ENCODE assay signal across 1 cellular context in the genomic region with DNA sequence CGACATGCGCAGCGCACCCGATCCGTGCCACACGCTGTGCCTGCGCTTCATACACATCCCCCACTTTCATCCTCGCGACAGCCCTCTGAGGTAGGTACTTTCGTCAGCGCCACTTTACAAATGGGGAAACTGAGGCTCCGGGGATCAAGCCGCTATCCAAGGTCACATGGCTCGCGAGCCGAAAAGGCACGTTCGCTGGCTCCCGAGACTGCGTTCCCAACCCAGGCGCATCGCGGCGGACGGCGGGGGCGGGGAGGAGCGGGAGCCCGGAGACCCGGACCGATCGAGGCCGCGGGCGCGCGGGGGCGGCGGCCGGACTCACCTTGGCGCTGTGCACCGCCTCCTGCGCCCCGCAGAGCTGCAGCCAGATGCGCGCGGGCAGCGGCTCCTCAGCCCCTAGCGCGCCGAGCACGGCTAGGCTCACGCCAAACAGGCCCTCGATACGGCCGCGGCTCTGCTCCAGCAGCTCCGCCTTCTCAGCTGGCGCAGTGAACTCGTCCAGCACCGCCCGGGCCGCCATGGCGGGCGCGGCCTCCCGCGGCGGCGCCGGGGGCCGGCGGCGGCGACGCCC.
TF ChIP-seq lines count a peak whose summit lies in the region.

No MANE protein-coding gene starts in this region.

TF ChIP-seq in K562, 482 proteins besides CTCF, POLR2A, EP300 and RAD21 (continued from another document):
- TF ChIP-seq RBM39 (optimal IDR thresholded peaks at IDR 0.05; ENCODE audit: low read depth, low read length) (no peak), MNT (conservative IDR thresholded peaks at IDR 0.05) (peak in 1 of 2 experiments; percentile 68; a peak in 2 of 4 replicates), SMARCA5 (IDR thresholded peaks at IDR 0.05) (no peak), NR1H2 (CRISPR knock-in tag; IDR thresholded peaks at IDR 0.05) (no peak), THAP12 (CRISPR knock-in tag; IDR thresholded peaks at IDR 0.05) (0 out of 2 replicates have a peak, but pooled peaks have one; percentile 42), CBFB (CRISPR knock-in tag; IDR thresholded peaks at IDR 0.05) (no peak), COPS2 (conservative IDR thresholded peaks at IDR 0.05) (no peak), SAP30 (IDR thresholded peaks at IDR 0.05; ENCODE audit: borderline replicate concordance, insufficient read depth, low read depth, low read length, poor library complexity, severe bottlenecking) (peak; percentile 77), CCNT2 (IDR thresholded peaks at IDR 0.05; ENCODE audit: borderline replicate concordance, extremely low read depth, insufficient read length, low read depth, low read length) (peak; percentile 58), ZNF766 (CRISPR knock-in tag; conservative IDR thresholded peaks at IDR 0.05) (no peak), CBX1 (IDR thresholded peaks at IDR 0.05; ENCODE audit: low read depth) (peak; percentile 22; the same call in 1 of the 2 replicates), ZNF253 (CRISPR knock-in tag; conservative IDR thresholded peaks at IDR 0.05) (no peak), PRDM10 (IDR thresholded peaks at IDR 0.05; ENCODE audit: partially characterized antibody) (peak; percentile 78), E2F6 (IDR thresholded peaks at IDR 0.05; ENCODE audit: borderline replicate concordance in 1 of 2, extremely low read depth in 1 of 2, insufficient read depth in 1 of 2, insufficient read length in 1 of 2, low read depth in 1 of 2, low read length in 1 of 2, poor library complexity in 1 of 2, severe bottlenecking in 1 of 2) (peak in 1 of 2 experiments; percentile 5), CXXC5 (CRISPR knock-in tag; IDR thresholded peaks at IDR 0.05) (peak; percentile 36; the same call in 1 of the 2 replicates), ZBTB7A (IDR thresholded peaks at IDR 0.05; ENCODE audit: borderline replicate concordance, control insufficient read depth, low read depth, low read length) (peak; percentile 61; the same call in 1 of the 2 replicates), FIP1L1 (IDR thresholded peaks at IDR 0.05; ENCODE audit: low read depth, low read length, poor library complexity, severe bottlenecking) (peak; percentile 15), RB1 (IDR thresholded peaks at IDR 0.05; ENCODE audit: low read depth) (peak; percentile 74; the same call in 1 of the 2 replicates), ERF (CRISPR knock-in tag; IDR thresholded peaks at IDR 0.05) (0 out of 2 replicates have a peak, but pooled peaks have one; percentile 16), GABPB1 (CRISPR knock-in tag; IDR thresholded peaks at IDR 0.05) (0 out of 2 replicates have a peak, but pooled peaks have one; percentile 29), ARID4B (CRISPR knock-in tag; IDR thresholded peaks at IDR 0.05) (0 out of 2 replicates have a peak, but pooled peaks have one; percentile 13), SIN3A (IDR thresholded peaks at IDR 0.05; ENCODE audit: borderline replicate concordance in 2 of 2, control insufficient read depth in 1 of 2, low read depth in 2 of 2, low read length in 2 of 2) (peak; percentile 42 to 46; a peak in 2 of 4 replicates), KAT7 (CRISPR knock-in tag; IDR thresholded peaks at IDR 0.05; ENCODE audit: borderline replicate concordance) (peak; percentile 76; the same call in 1 of the 2 replicates)
- TF ChIP-seq, protein P1, sequence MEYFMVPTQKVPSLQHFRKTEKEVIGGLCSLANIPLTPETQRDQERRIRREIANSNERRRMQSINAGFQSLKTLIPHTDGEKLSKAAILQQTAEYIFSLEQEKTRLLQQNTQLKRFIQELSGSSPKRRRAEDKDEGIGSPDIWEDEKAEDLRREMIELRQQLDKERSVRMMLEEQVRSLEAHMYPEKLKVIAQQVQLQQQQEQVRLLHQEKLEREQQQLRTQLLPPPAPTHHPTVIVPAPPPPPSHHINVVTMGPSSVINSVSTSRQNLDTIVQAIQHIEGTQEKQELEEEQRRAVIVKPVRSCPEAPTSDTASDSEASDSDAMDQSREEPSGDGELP (CRISPR knock-in tag; IDR thresholded peaks at IDR 0.05; ENCODE audit: borderline replicate concordance) = peak; percentile 69
- TF ChIP-seq, protein P2, sequence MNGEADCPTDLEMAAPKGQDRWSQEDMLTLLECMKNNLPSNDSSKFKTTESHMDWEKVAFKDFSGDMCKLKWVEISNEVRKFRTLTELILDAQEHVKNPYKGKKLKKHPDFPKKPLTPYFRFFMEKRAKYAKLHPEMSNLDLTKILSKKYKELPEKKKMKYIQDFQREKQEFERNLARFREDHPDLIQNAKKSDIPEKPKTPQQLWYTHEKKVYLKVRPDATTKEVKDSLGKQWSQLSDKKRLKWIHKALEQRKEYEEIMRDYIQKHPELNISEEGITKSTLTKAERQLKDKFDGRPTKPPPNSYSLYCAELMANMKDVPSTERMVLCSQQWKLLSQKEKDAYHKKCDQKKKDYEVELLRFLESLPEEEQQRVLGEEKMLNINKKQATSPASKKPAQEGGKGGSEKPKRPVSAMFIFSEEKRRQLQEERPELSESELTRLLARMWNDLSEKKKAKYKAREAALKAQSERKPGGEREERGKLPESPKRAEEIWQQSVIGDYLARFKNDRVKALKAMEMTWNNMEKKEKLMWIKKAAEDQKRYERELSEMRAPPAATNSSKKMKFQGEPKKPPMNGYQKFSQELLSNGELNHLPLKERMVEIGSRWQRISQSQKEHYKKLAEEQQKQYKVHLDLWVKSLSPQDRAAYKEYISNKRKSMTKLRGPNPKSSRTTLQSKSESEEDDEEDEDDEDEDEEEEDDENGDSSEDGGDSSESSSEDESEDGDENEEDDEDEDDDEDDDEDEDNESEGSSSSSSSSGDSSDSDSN (IDR thresholded peaks at IDR 0.05; ENCODE audit: borderline replicate concordance in 1 of 2, low read depth in 2 of 2, low read length in 2 of 2) = peak in 1 of 2 experiments; percentile 11; a peak in 3 of 4 replicates
- TF ChIP-seq, protein P3, sequence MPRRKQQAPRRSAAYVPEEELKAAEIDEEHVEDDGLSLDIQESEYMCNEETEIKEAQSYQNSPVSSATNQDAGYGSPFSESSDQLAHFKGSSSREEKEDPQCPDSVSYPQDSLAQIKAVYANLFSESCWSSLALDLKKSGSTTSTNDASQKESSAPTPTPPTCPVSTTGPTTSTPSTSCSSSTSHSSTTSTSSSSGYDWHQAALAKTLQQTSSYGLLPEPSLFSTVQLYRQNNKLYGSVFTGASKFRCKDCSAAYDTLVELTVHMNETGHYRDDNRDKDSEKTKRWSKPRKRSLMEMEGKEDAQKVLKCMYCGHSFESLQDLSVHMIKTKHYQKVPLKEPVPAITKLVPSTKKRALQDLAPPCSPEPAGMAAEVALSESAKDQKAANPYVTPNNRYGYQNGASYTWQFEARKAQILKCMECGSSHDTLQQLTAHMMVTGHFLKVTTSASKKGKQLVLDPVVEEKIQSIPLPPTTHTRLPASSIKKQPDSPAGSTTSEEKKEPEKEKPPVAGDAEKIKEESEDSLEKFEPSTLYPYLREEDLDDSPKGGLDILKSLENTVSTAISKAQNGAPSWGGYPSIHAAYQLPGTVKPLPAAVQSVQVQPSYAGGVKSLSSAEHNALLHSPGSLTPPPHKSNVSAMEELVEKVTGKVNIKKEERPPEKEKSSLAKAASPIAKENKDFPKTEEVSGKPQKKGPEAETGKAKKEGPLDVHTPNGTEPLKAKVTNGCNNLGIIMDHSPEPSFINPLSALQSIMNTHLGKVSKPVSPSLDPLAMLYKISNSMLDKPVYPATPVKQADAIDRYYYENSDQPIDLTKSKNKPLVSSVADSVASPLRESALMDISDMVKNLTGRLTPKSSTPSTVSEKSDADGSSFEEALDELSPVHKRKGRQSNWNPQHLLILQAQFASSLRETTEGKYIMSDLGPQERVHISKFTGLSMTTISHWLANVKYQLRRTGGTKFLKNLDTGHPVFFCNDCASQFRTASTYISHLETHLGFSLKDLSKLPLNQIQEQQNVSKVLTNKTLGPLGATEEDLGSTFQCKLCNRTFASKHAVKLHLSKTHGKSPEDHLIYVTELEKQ (CRISPR knock-in tag; IDR thresholded peaks at IDR 0.05) = no peak
